Comparison of ENCODE assay signal across 2 cellular contexts in genomic region chr15:98844261-98844660, GRCh38.
TF ChIP-seq lines count a peak whose summit lies in the region.

No MANE protein-coding gene starts in this region.

TF ChIP-seq in HEK293, 187 proteins besides CTCF, POLR2A, EP300 and RAD21 (continued from another document):
- no peak for TF ChIP-seq ZNF280D (tag by site-specific recombination; IDR thresholded peaks at IDR 0.05)
- peak; percentile 93 for TF ChIP-seq PRDM6 (tag by site-specific recombination; IDR thresholded peaks at IDR 0.05)
- no peak for TF ChIP-seq PRDM10 (tag by site-specific recombination; IDR thresholded peaks at IDR 0.05)
- TF ChIP-seq ZNF660 (tag by site-specific recombination; IDR thresholded peaks at IDR 0.05), result peak; percentile 76; the same call in 1 of the 2 replicates
- peak; percentile 57 for TF ChIP-seq ZNF341 (tag by site-specific recombination; IDR thresholded peaks at IDR 0.05; ENCODE audit: low read depth)
- TF ChIP-seq KLF10 (tag by site-specific recombination; IDR thresholded peaks at IDR 0.05), result peak; percentile 49; the same call in 1 of the 2 replicates
- peak; percentile 32; the same call in 1 of the 2 replicates for TF ChIP-seq KLF9 (tag by site-specific recombination; IDR thresholded peaks at IDR 0.05; ENCODE audit: low read depth)
- no peak for TF ChIP-seq TSHZ1 (tag by site-specific recombination; IDR thresholded peaks at IDR 0.05; ENCODE audit: borderline replicate concordance)

TF ChIP-seq in WTC11, 78 proteins besides CTCF, POLR2A, EP300 and RAD21 (continued from another document):
- TF ChIP-seq ERG (CRISPR knock-in tag; IDR thresholded peaks at IDR 0.05) (no peak), E2F5 (CRISPR knock-in tag; IDR thresholded peaks at IDR 0.05) (no peak), MYBL2 (CRISPR knock-in tag; IDR thresholded peaks at IDR 0.05) (no peak), AR (CRISPR knock-in tag; IDR thresholded peaks at IDR 0.05) (no peak), ZNF416 (CRISPR knock-in tag; IDR thresholded peaks at IDR 0.05) (no peak), CREB1 (CRISPR knock-in tag; IDR thresholded peaks at IDR 0.05) (no peak), ZSCAN18 (CRISPR knock-in tag; IDR thresholded peaks at IDR 0.05) (no peak), E2F4 (CRISPR knock-in tag; IDR thresholded peaks at IDR 0.05; ENCODE audit: borderline replicate concordance, low read depth) (no peak)
